Comparison of ENCODE assay signal across 24 cellular contexts in genomic region chr7:6262206-6262605, GRCh38. TPM values are rescaled to one million over a fixed set of nuclear protein-coding genes. Genes with fewer than 3 reads are reported as not detected.
DNase-seq lines count a peak whose midpoint lies in the region; ATAC-seq, FAIRE-seq and TF ChIP-seq lines count a peak whose summit lies in the region.
"Had no signal": no experiment of that assay in that cellular context is flagged by ENCODE, and none has a peak within 500 bp of the region (broad histone marks: within the 10 kb centered on the region; RNA-seq: fewer than 3 reads in every experiment).

No MANE protein-coding gene starts in this region.

- H3K27ac ChIP-seq in HepG2 (ENCODE audit: extremely low read length, insufficient read depth, low read length) (no peak overlapping the region), right lobe of liver (no peak overlapping the region)

- POLR2A ChIA-PET in HepG2 (lab: Yijun Ruan, JAX): no interaction called here

- H3K36me3 ChIP-seq in HepG2 (replicated peaks in 1 of 2; ENCODE audit: control insufficient read depth in 1 of 2, insufficient read depth in 2 of 2, low read length in 2 of 2) (no peaks in the 10 kb centered on the region), right lobe of liver (no peaks in the 10 kb centered on the region), adipocyte (ENCODE audit: control insufficient read depth, insufficient read depth, low read length, severe bottlenecking) (peaks cover 7% of the 10 kb centered on the region)
- H3K36me3 ChIP-seq: uterus had no signal

- BruUV-seq in HepG2 (replicated peaks; lab: Mats Ljungman, UMichigan): no TSS peak

- in situ Hi-C loops in HepG2 (cut with HindIII; ENCODE audit: extremely low pct_ligation_motif_present, low pct_unique_long_range_greater_than_20kb): no loop called here

- DNase-seq in HepG2 (ENCODE audit: low spot score): no peak
- DNase-seq in right lobe of liver: no peak
- peak; percentile 42 for DNase-seq in adipocyte (ENCODE audit: low read depth)
- DNase-seq in myocyte (ENCODE audit: low read depth): peak; percentile 66
- no peak for DNase-seq in activated T-cell treated with anti-CD3 and anti-CD28 coated beads for 4 hours
- DNase-seq in activated gamma-delta T cell treated with Interleukin-2 at 50 U/mL for 16 hours: no peak
- no peak for DNase-seq in frontal cortex (ENCODE audit: low spot score in 2 of 2)
- DNase-seq: ACHN; activated CD4-positive, alpha-beta memory T cell treated with anti-CD3 and anti-CD28 coated beads for 36 hours; CD4-positive, alpha-beta T cell; cerebellar nuclear complex; effector memory CD4-positive, alpha-beta T cell; KG1; NCI-H1048; NCI-H2029; NCI-H226; NCI-H82; PC-3; stimulated activated CD4-positive, alpha-beta T cell treated with anti-CD3 and anti-CD28 coated beads, Interleukin-12 subunit alpha, Interleukin-12 subunit beta, amount 100 ng/mL, for 4 hours; T-helper 2 cell; uterus had no signal

- no peaks in the 10 kb centered on the region for H3K79me2 ChIP-seq in HepG2 (ENCODE audit: insufficient read depth, low read length)

- TF ChIP-seq CTCF in HepG2 (CRISPR knock-in tag; IDR thresholded peaks at IDR 0.05) (no peak), right lobe of liver (IDR thresholded peaks at IDR 0.05) (no peak)

- intact Hi-C loops in HepG2 (cut with micrococcal nuclease; ENCODE audit: unreplicated experiment) (no loop called here), right lobe of liver (cut with DNase I) (no loop called here)

- ATAC-seq in HepG2: no peak
- no peak for ATAC-seq in right lobe of liver
- ATAC-seq in HG03565 (IDR thresholded peaks at IDR 0.05; ENCODE audit: unreplicated experiment): no peak
- ATAC-seq: GM23338, left lobe of liver, PC-3 had no signal

- H3K9me3 ChIP-seq in HepG2 (ENCODE audit: low read length) (no peaks in the 10 kb centered on the region), right lobe of liver (no peaks in the 10 kb centered on the region), adipocyte (ENCODE audit: control insufficient read depth, low read length) (no peaks in the 10 kb centered on the region)
- H3K9me3 ChIP-seq: uterus had no signal

- H3K27me3 ChIP-seq in HepG2 (ENCODE audit: control insufficient read depth in 1 of 2, insufficient read depth in 2 of 2, low read length in 2 of 2) (no peaks in the 10 kb centered on the region), right lobe of liver (no peaks in the 10 kb centered on the region), adipocyte (replicated peaks; ENCODE audit: control insufficient read depth, insufficient read depth, low read length) (no peaks in the 10 kb centered on the region)
- H3K27me3 ChIP-seq: uterus had no signal

- H4K20me1 ChIP-seq in HepG2 (ENCODE audit: insufficient read depth, low read length): no peaks in the 10 kb centered on the region

- H3K9ac ChIP-seq in HepG2 (ENCODE audit: insufficient read depth, low read depth, low read length): no peak overlapping the region
- H3K9ac ChIP-seq in adipocyte (ENCODE audit: low read length): peak overlapping the region; percentile 60

- peak; percentile 4 for FAIRE-seq in HepG2 (lab: Jason Lieb, UNC)
- no peak for FAIRE-seq in frontal cortex (lab: Jason Lieb, UNC)

- H3K4me1 ChIP-seq in HepG2 (ENCODE audit: insufficient read depth, low read length) (peaks cover 16% of the 10 kb centered on the region), right lobe of liver (peaks cover 0 to 8% (median 0%) of the 10 kb centered on the region in 4 donors), adipocyte (ENCODE audit: control insufficient read depth, insufficient read depth, low read length) (peaks cover 56% of the 10 kb centered on the region)
- H3K4me1 ChIP-seq: uterus had no signal

- no peak overlapping the region for H2AFZ ChIP-seq in HepG2 (ENCODE audit: low read length)
- H2AFZ ChIP-seq: GM23338 had no signal

- no peak overlapping the region for H3K4me2 ChIP-seq in HepG2 (ENCODE audit: low read depth, low read length)
- H3K4me2 ChIP-seq: GM23338 had no signal

- TF ChIP-seq RAD21 in HepG2 (CRISPR knock-in tag; IDR thresholded peaks at IDR 0.05): no peak

- TF ChIP-seq POLR2A in HepG2 (IDR thresholded peaks at IDR 0.05; ENCODE audit: insufficient read depth in 1 of 2, low read depth in 2 of 2, low read length in 2 of 2): no peak
- no peak for TF ChIP-seq POLR2A in right lobe of liver (IDR thresholded peaks at IDR 0.05)

- TF ChIP-seq EP300 in HepG2 (IDR thresholded peaks at IDR 0.05; ENCODE audit: low read depth in 2 of 2, low read length in 2 of 2) (no peak), HepG2 (CRISPR knock-in tag; IDR thresholded peaks at IDR 0.05; ENCODE audit: borderline replicate concordance) (no peak)

- CTCF ChIA-PET in HepG2 (lab: Yijun Ruan, JAX; ENCODE audit: low intra/inter-chr PET ratio, low total read pairs): no interaction called here

- no peak overlapping the region for H3K4me3 ChIP-seq in HepG2 (replicated peaks in 1 of 3; ENCODE audit: insufficient read depth in 1 of 3, low read depth in 2 of 3, low read length in 3 of 3)
- no peak overlapping the region for H3K4me3 ChIP-seq in right lobe of liver
- H3K4me3 ChIP-seq in adipocyte (ENCODE audit: low read length): peak overlapping the region; percentile 25
- H3K4me3 ChIP-seq: GM23338, uterus had no signal

TF ChIP-seq in HepG2, 621 proteins besides CTCF, POLR2A, EP300 and RAD21:
- no peak for TF ChIP-seq RCOR2 (CRISPR knock-in tag; IDR thresholded peaks at IDR 0.05)
- no peak for TF ChIP-seq ZNF20 (CRISPR knock-in tag; IDR thresholded peaks at IDR 0.05)

RNA-seq across cellular contexts. Expression of gene CYTH3, which starts 10.2 kb away (rescaled TPM):
- 2.8 and 3.8 TPM in 2 replicates for total RNA-seq in HepG2 (2016; rRNA removed; fragmentation: Illumina TruSeq; extraction: Trizol)
- 1.0 and 1.1 TPM in 2 replicates for total RNA-seq in HepG2 (2016; cell fraction: cytosol; rRNA removed; fragmentation: Illumina TruSeq; extraction: Trizol; ENCODE audit: low read depth)
- total RNA-seq in HepG2 (2016; cell fraction: insoluble cytoplasmic fraction; rRNA removed; fragmentation: Illumina TruSeq; extraction: Trizol): 2.4 and 2.8 TPM in 2 replicates
- total RNA-seq in HepG2 (2016; cell fraction: membrane; rRNA removed; fragmentation: Illumina TruSeq; extraction: Trizol): 1.7 and 2.4 TPM in 2 replicates
- 3.0 and 3.4 TPM in 2 replicates for total RNA-seq in HepG2 (2016; cell fraction: nucleus; rRNA removed; fragmentation: Illumina TruSeq; extraction: Trizol)
- polyA plus RNA-seq in HepG2 (2011; rRNA removed): 3.1 and 4.6 TPM in 2 replicates
- polyA plus RNA-seq in HepG2 (2011; cell fraction: cytosol; rRNA removed): 2.6 and 4.2 TPM in 2 replicates
- 8.7 and 13.2 TPM in 2 replicates for polyA plus RNA-seq in HepG2 (2011; cell fraction: nucleus; rRNA removed)
- 1.8 and 2.2 TPM in 2 replicates for polyA plus RNA-seq in HepG2 (2012)
- polyA plus RNA-seq in HepG2 (2016; cell fraction: cytosol; fragmentation: Illumina TruSeq; extraction: Trizol; ENCODE audit: low read depth): 0.34 and 0.46 TPM in 2 replicates
- polyA plus RNA-seq in HepG2 (2016; cell fraction: insoluble cytoplasmic fraction; fragmentation: Illumina TruSeq; extraction: Trizol; ENCODE audit: low read depth): 2.3 and 2.5 TPM in 2 replicates
- polyA plus RNA-seq in HepG2 (2016; cell fraction: membrane; fragmentation: Illumina TruSeq; extraction: Trizol; ENCODE audit: low read depth): 1.4 and 1.8 TPM in 2 replicates
- 5.6 and 6.5 TPM in 2 replicates for polyA plus RNA-seq in HepG2 (2016; cell fraction: nucleus; fragmentation: Illumina TruSeq; extraction: Trizol; ENCODE audit: insufficient read depth, low read depth)
- 5.8 and 17.9 TPM in 2 replicates for polyA minus RNA-seq in HepG2 (2011; rRNA and poly(A)+ RNA removed; ENCODE audit: low replicate concordance)
- 1.9 and 2.3 TPM in 2 replicates for polyA minus RNA-seq in HepG2 (2011; cell fraction: cytosol; rRNA and poly(A)+ RNA removed)
- polyA minus RNA-seq in HepG2 (2011; cell fraction: nucleus; rRNA and poly(A)+ RNA removed): 2.4 and 3.0 TPM in 2 replicates
- total RNA-seq in right lobe of liver: 1 to 10 TPM; 2.7 to 6.6 (median 4.1) TPM
- total RNA-seq in myocyte: 27.4 and 58.6 TPM in 2 replicates
- 88.7 TPM for polyA plus RNA-seq in myocyte (2012)
- 26.9 TPM for total RNA-seq in frontal cortex

Comparison
In these comparisons a context has a peak if more than half of its experiments do, and no peak if none do; other contexts are left out.
1. DNase-seq: peak in adipocyte (single experiment) and myocyte (single experiment); none in HepG2 (single experiment), right lobe of liver (0 of 3), activated T-cell treated with anti-CD3 and anti-CD28 coated beads for 4 hours (single experiment), activated gamma-delta T cell treated with Interleukin-2 at 50 U/mL for 16 hours (single experiment) and frontal cortex (0 of 2).